ENCODE assay signal across 36 cellular contexts in the genomic region with DNA sequence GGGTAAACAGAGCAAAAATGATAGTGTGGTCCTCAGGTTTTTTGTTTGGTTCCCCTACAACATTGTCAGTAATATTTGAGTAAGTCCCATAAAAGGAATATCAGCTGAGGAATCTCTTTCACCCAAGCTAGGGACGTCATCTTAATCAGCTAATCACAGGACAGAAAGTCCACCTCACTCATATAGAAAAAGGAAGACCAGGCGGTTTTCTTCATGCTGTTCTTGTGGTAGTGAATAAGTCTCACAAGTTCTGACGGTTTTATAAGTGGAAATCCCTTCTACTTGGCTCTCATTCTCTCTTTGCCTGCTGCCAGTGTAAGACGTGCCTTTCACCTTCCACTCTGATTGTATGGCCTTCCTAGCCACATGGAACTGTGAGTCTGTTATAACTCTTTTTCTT.
"Had no signal": no experiment of that assay in that cellular context is flagged by ENCODE, and none has a peak within 500 bp of the region (broad histone marks: within the 10 kb centered on the region; RNA-seq: fewer than 3 reads in every experiment).

No MANE protein-coding gene starts in this region.

- FAIRE-seq: astrocyte, colon, TTC549 had no signal

- H3K27me3 ChIP-seq: adrenal gland, brain microvascular endothelial cell had no signal

- H3K9me3 ChIP-seq: adrenal gland, body of pancreas, breast epithelium had no signal

- H3K4me3 ChIP-seq: adrenal gland, body of pancreas, breast epithelium, coronary artery had no signal

- ATAC-seq: activated CD4-positive, alpha-beta T cell treated with anti-CD3 and anti-CD28 coated beads for 36 hours; activated CD4-positive, CD25-positive, alpha-beta regulatory T cell treated with anti-CD3 and anti-CD28 coated beads, Interleukin-2, amount 50 U/mL, for 24 hours; activated CD8-positive, alpha-beta T cell treated with anti-CD3 and anti-CD28 coated beads for 36 hours; activated naive CD4-positive, alpha-beta T cell treated with anti-CD3 and anti-CD28 coated beads, Interleukin-2, amount 50 U/mL, for 72 hours; activated T-cell treated with anti-CD3 and anti-CD28 coated beads, Interleukin-2, amount 50 U/mL, for 4 hours; activated T-cell treated with anti-CD3 and anti-CD28 coated beads, Interleukin-2, amount 50 U/mL, for 72 hours; activated T-helper 17 cell treated with anti-CD3 and anti-CD28 coated beads, Interleukin-2, amount 50 U/mL, for 72 hours; body of pancreas; T-helper 17 cell; WTC11 had no signal

- H3K4me1 ChIP-seq: adrenal gland, body of pancreas, breast epithelium had no signal

- DNase-seq: activated CD4-positive, alpha-beta memory T cell treated with anti-CD3 and anti-CD28 coated beads for 36 hours; activated CD4-positive, alpha-beta T cell treated with anti-CD3 and anti-CD28 coated beads for 1 hour; activated CD4-positive, alpha-beta T cell treated with anti-CD3 and anti-CD28 coated beads for 36 hours; activated CD4-positive, alpha-beta T cell treated with anti-CD3 and anti-CD28 coated beads for 48 hours; activated CD4-positive, alpha-beta T cell treated with anti-CD3 and anti-CD28 coated beads, Interleukin-2, amount 10 ng/mL, durations not matched to agents 7 days and 5 days; activated CD4-positive, CD25-positive, alpha-beta regulatory T cell; activated CD8-positive, alpha-beta memory T cell treated with anti-CD3 and anti-CD28 coated beads, Interleukin-2, amount 50 U/mL, for 4 hours; activated CD8-positive, alpha-beta T cell treated with anti-CD3 and anti-CD28 coated beads for 36 hours; activated effector memory CD4-positive, alpha-beta T cell treated with anti-CD3 and anti-CD28 coated beads, Interleukin-2, amount 50 U/mL, for 16 hours; activated gamma-delta T cell treated with Interleukin-2 at 50 U/mL for 16 hours; activated naive CD4-positive, alpha-beta T cell; activated naive CD4-positive, alpha-beta T cell treated with anti-CD3 and anti-CD28 coated beads for 36 hours; activated naive CD4-positive, alpha-beta T cell treated with anti-CD3 and anti-CD28 coated beads, Interleukin-2, amount 50 U/mL, for 16 hours; activated naive CD8-positive, alpha-beta T cell treated with anti-CD3 and anti-CD28 coated beads for 36 hours; activated T-cell treated with anti-CD3 and anti-CD28 coated beads for 4 hours; activated T-cell treated with anti-CD3 and anti-CD28 coated beads, Interleukin-2, amount 50 U/mL, for 1 hour; activated T-cell treated with anti-CD3 and anti-CD28 coated beads, Interleukin-2, amount 50 U/mL, for 4 hours; activated T-cell treated with anti-CD3 and anti-CD28 coated beads, Interleukin-2, amount 50 U/mL, for 72 hours; adrenal gland; amniotic stem cell; aorta; body of pancreas; brain microvascular endothelial cell; central memory CD4-positive, alpha-beta T cell; T-helper 17 cell; T-helper 9 cell; WERI-Rb-1 had no signal

- H3K36me3 ChIP-seq: adrenal gland, brain microvascular endothelial cell, breast epithelium, WERI-Rb-1 had no signal

- H3K27ac ChIP-seq: adrenal gland, body of pancreas, brain microvascular endothelial cell, breast epithelium, coronary artery, WERI-Rb-1 had no signal
